1 cellular context compared by ENCODE assay signal in genomic region chr1:41919764-41920397, GRCh38.
TF ChIP-seq lines count a peak whose summit lies in the region.

No MANE protein-coding gene starts in this region.

TF ChIP-seq in HEK293, 187 proteins besides CTCF, POLR2A, EP300 and RAD21 (continued from another document and continues in another):
- no peak for TF ChIP-seq PRDM2 (tag by site-specific recombination; IDR thresholded peaks at IDR 0.05; ENCODE audit: borderline replicate concordance)
- TF ChIP-seq, protein P1, sequence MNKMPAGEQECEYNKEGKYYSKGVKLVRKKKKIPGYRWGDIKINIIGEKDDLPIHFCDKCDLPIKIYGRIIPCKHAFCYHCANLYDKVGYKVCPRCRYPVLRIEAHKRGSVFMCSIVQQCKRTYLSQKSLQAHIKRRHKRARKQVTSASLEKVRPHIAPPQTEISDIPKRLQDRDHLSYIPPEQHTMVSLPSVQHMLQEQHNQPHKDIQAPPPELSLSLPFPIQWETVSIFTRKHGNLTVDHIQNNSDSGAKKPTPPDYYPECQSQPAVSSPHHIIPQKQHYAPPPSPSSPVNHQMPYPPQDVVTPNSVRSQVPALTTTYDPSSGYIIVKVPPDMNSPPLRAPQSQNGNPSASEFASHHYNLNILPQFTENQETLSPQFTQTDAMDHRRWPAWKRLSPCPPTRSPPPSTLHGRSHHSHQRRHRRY (tag by site-specific recombination; IDR thresholded peaks at IDR 0.05) = no peak
- TF ChIP-seq ZNF777 (tag by site-specific recombination; IDR thresholded peaks at IDR 0.05; ENCODE audit: borderline replicate concordance) = no peak
- TF ChIP-seq ZNF112 (tag by site-specific recombination; IDR thresholded peaks at IDR 0.05) = no peak
- TF ChIP-seq, protein P2, sequence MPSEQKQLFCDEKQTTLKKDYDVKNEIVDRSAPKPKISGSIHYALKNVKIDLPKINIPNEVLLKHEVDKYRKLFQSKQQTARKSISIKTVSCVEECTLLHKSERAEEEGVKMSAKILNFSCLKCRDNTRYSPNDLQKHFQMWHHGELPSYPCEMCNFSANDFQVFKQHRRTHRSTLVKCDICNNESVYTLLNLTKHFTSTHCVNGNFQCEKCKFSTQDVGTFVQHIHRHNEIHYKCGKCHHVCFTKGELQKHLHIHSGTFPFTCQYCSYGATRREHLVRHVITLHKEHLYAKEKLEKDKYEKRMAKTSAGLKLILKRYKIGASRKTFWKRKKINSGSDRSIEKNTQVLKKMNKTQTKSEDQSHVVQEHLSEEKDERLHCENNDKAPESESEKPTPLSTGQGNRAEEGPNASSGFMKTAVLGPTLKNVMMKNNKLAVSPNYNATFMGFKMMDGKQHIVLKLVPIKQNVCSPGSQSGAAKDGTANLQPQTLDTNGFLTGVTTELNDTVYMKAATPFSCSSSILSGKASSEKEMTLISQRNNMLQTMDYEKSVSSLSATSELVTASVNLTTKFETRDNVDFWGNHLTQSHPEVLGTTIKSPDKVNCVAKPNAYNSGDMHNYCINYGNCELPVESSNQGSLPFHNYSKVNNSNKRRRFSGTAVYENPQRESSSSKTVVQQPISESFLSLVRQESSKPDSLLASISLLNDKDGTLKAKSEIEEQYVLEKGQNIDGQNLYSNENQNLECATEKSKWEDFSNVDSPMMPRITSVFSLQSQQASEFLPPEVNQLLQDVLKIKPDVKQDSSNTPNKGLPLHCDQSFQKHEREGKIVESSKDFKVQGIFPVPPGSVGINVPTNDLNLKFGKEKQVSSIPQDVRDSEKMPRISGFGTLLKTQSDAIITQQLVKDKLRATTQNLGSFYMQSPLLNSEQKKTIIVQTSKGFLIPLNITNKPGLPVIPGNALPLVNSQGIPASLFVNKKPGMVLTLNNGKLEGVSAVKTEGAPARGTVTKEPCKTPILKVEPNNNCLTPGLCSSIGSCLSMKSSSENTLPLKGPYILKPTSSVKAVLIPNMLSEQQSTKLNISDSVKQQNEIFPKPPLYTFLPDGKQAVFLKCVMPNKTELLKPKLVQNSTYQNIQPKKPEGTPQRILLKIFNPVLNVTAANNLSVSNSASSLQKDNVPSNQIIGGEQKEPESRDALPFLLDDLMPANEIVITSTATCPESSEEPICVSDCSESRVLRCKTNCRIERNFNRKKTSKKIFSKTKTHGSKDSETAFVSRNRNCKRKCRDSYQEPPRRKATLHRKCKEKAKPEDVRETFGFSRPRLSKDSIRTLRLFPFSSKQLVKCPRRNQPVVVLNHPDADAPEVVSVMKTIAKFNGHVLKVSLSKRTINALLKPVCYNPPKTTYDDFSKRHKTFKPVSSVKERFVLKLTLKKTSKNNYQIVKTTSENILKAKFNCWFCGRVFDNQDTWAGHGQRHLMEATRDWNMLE (tag by site-specific recombination; conservative IDR thresholded peaks at IDR 0.05; ENCODE audit: low read depth) = no peak
- TF ChIP-seq SP2 (tag by site-specific recombination; IDR thresholded peaks at IDR 0.05) = peak; percentile 92
- TF ChIP-seq ZNF157 (tag by site-specific recombination; IDR thresholded peaks at IDR 0.05) = no peak
- TF ChIP-seq ZEB2 (tag by site-specific recombination; IDR thresholded peaks at IDR 0.05) = peak; percentile 41; the same call in 1 of the 2 replicates
- TF ChIP-seq KLF9 (tag by site-specific recombination; IDR thresholded peaks at IDR 0.05; ENCODE audit: low read depth) = peak; percentile 36; the same call in 1 of the 2 replicates
- TF ChIP-seq ZBTB7A (tag by site-specific recombination; IDR thresholded peaks at IDR 0.05; ENCODE audit: low read depth) = 0 out of 2 replicates have a peak, but pooled peaks have one; percentile 61
- no peak for TF ChIP-seq KLF7 (tag by site-specific recombination; IDR thresholded peaks at IDR 0.05; ENCODE audit: borderline replicate concordance)
- TF ChIP-seq, protein P3, sequence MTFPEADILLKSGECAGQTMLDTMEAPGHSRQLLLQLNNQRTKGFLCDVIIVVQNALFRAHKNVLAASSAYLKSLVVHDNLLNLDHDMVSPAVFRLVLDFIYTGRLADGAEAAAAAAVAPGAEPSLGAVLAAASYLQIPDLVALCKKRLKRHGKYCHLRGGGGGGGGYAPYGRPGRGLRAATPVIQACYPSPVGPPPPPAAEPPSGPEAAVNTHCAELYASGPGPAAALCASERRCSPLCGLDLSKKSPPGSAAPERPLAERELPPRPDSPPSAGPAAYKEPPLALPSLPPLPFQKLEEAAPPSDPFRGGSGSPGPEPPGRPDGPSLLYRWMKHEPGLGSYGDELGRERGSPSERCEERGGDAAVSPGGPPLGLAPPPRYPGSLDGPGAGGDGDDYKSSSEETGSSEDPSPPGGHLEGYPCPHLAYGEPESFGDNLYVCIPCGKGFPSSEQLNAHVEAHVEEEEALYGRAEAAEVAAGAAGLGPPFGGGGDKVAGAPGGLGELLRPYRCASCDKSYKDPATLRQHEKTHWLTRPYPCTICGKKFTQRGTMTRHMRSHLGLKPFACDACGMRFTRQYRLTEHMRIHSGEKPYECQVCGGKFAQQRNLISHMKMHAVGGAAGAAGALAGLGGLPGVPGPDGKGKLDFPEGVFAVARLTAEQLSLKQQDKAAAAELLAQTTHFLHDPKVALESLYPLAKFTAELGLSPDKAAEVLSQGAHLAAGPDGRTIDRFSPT (tag by site-specific recombination; IDR thresholded peaks at IDR 0.05) = no peak; the same call in 1 of the 2 replicates
- TF ChIP-seq ZNF585B (tag by site-specific recombination; IDR thresholded peaks at IDR 0.05) = no peak
- no peak for TF ChIP-seq ZNF341 (tag by site-specific recombination; IDR thresholded peaks at IDR 0.05; ENCODE audit: low read depth)
- TF ChIP-seq ZNF658 (tag by site-specific recombination; IDR thresholded peaks at IDR 0.05) = no peak
- TF ChIP-seq, protein P4, sequence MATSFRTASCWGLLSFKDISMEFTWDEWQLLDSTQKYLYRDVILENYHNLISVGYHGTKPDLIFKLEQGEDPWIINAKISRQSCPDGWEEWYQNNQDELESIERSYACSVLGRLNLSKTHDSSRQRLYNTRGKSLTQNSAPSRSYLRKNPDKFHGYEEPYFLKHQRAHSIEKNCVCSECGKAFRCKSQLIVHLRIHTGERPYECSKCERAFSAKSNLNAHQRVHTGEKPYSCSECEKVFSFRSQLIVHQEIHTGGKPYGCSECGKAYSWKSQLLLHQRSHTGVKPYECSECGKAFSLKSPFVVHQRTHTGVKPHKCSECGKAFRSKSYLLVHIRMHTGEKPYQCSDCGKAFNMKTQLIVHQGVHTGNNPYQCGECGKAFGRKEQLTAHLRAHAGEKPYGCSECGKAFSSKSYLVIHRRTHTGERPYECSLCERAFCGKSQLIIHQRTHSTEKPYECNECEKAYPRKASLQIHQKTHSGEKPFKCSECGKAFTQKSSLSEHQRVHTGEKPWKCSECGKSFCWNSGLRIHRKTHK (tag by site-specific recombination; IDR thresholded peaks at IDR 0.05) = no peak
- TF ChIP-seq ZNF362 (tag by site-specific recombination; IDR thresholded peaks at IDR 0.05) = 0 out of 2 replicates have a peak, but pooled peaks have one; percentile 10
- TF ChIP-seq, protein P5, sequence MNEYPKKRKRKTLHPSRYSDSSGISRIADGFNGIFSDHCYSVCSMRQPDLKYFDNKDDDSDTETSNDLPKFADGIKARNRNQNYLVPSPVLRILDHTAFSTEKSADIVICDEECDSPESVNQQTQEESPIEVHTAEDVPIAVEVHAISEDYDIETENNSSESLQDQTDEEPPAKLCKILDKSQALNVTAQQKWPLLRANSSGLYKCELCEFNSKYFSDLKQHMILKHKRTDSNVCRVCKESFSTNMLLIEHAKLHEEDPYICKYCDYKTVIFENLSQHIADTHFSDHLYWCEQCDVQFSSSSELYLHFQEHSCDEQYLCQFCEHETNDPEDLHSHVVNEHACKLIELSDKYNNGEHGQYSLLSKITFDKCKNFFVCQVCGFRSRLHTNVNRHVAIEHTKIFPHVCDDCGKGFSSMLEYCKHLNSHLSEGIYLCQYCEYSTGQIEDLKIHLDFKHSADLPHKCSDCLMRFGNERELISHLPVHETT (tag by site-specific recombination; IDR thresholded peaks at IDR 0.05) = no peak
- no peak for TF ChIP-seq RBAK (tag by site-specific recombination; IDR thresholded peaks at IDR 0.05)
- peak; percentile 88 for TF ChIP-seq ZBTB17 (tag by site-specific recombination; IDR thresholded peaks at IDR 0.05)
- TF ChIP-seq ZNF132 (tag by site-specific recombination; IDR thresholded peaks at IDR 0.05; ENCODE audit: borderline replicate concordance) = no peak
- no peak for TF ChIP-seq ZNF843 (tag by site-specific recombination; IDR thresholded peaks at IDR 0.05)
- TF ChIP-seq ZNF10 (tag by site-specific recombination; IDR thresholded peaks at IDR 0.05) = no peak
- TF ChIP-seq, protein P6, sequence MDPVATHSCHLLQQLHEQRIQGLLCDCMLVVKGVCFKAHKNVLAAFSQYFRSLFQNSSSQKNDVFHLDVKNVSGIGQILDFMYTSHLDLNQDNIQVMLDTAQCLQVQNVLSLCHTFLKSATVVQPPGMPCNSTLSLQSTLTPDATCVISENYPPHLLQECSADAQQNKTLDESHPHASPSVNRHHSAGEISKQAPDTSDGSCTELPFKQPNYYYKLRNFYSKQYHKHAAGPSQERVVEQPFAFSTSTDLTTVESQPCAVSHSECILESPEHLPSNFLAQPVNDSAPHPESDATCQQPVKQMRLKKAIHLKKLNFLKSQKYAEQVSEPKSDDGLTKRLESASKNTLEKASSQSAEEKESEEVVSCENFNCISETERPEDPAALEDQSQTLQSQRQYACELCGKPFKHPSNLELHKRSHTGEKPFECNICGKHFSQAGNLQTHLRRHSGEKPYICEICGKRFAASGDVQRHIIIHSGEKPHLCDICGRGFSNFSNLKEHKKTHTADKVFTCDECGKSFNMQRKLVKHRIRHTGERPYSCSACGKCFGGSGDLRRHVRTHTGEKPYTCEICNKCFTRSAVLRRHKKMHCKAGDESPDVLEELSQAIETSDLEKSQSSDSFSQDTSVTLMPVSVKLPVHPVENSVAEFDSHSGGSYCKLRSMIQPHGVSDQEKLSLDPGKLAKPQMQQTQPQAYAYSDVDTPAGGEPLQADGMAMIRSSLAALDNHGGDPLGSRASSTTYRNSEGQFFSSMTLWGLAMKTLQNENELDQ (tag by site-specific recombination; IDR thresholded peaks at IDR 0.05; ENCODE audit: low read depth) = no peak
- no peak for TF ChIP-seq TCF7L2 (IDR thresholded peaks at IDR 0.05; ENCODE audit: borderline replicate concordance, low read depth, low read length)
- no peak for TF ChIP-seq ZNF558 (tag by site-specific recombination; IDR thresholded peaks at IDR 0.05)
- TF ChIP-seq GFI1B (tag by site-specific recombination; IDR thresholded peaks at IDR 0.05) = no peak
- no peak for TF ChIP-seq ZNF221 (tag by site-specific recombination; IDR thresholded peaks at IDR 0.05; ENCODE audit: borderline replicate concordance)
- peak; percentile 46 for TF ChIP-seq SP3 (tag by site-specific recombination; IDR thresholded peaks at IDR 0.05)
- TF ChIP-seq SCRT2 (tag by site-specific recombination; IDR thresholded peaks at IDR 0.05) = no peak; the same call in 1 of the 2 replicates
- TF ChIP-seq ZNF24 (tag by site-specific recombination; IDR thresholded peaks at IDR 0.05) = peak; percentile 78; the same call in 1 of the 2 replicates
- no peak for TF ChIP-seq ZNF223 (tag by site-specific recombination; IDR thresholded peaks at IDR 0.05)
- no peak for TF ChIP-seq ZNF354C (tag by site-specific recombination; IDR thresholded peaks at IDR 0.05; ENCODE audit: borderline replicate concordance, low read depth)
- no peak for TF ChIP-seq ZNF214 (tag by site-specific recombination; IDR thresholded peaks at IDR 0.05; ENCODE audit: borderline replicate concordance)
